19 cellular contexts compared by ENCODE assay signal in the genomic region with DNA sequence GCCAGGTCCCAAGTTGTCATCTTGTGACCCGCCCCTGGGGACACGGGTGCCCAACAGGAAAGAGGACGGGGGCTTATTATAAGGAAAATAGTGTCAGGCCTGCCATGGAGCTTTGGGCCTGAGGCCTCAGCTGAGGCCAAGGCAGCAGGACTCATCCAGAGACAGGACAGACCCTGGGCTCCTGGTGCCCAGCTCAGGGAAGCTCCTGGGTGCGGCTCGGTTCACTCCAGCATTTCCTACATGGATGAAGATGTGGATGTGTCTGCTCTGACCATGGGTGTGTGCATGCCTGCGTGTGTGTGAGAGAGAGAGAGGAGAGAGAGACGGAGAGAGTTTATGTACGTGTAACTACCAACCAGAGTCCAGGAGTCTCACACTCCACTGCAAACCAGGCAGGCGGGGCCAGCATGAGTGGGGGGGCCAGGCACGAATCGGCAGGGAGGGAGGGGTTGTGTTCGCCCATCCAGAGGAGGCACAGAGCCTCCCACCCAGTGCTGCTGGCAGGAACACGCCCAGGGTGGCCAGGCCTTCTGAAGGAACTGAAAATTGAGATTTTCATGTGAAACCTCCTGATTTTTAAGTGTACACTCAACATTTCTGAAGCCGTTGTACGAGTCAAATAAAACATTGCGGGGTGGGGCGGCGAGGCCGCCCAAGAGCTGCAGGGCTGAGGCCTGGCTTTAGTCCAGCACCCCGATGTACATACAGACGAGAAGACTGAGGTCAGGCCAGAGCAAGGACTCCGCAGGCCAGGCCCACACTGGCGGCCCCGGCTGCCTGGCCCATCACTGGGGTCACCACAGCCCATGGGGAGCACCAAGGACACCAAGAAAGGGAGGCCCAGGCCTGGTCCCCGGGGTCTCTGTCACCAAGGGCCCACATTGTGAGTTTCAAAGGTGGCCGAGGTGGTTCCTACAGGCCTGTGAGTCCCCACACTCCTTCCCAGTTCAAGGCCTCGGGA.
DNase-seq lines count a peak whose midpoint lies in the region; ATAC-seq and TF ChIP-seq lines count a peak whose summit lies in the region.
"Had no signal": no experiment of that assay in that cellular context is flagged by ENCODE, and none has a peak within 500 bp of the region (broad histone marks: within the 10 kb centered on the region; RNA-seq: fewer than 3 reads in every experiment).

No MANE protein-coding gene starts in this region.

- no peaks in the 10 kb centered on the region for H3K9me3 ChIP-seq in upper lobe of left lung
- H3K9me3 ChIP-seq in MM.1S (replicated peaks; ENCODE audit: insufficient read depth, low read length), result no peaks in the 10 kb centered on the region

- H3K27me3 Mint-ChIP-seq in endothelial cell (ENCODE audit: unreplicated experiment) (peaks cover 10% of the 10 kb centered on the region), neural crest cell (ENCODE audit: low read depth) (no peaks in the 10 kb centered on the region)
- H3K27me3 Mint-ChIP-seq: CD4-positive, alpha-beta T cell had no signal

- no peak overlapping the region for H3K9ac ChIP-seq in MM.1S (ENCODE audit: low read length)

- in situ Hi-C loops in brain microvascular endothelial cell (cut with HindIII; ENCODE audit: low pct_ligation_motif_present, low sequenced_read_pairs), result no loop called here

- H3K4me1 ChIP-seq in upper lobe of left lung (peaks cover 0 to 8% (median 2%) of the 10 kb centered on the region in 4 donors), MM.1S (ENCODE audit: low read length) (no peaks in the 10 kb centered on the region)

- H3K4me1 Mint-ChIP-seq in endothelial cell (ENCODE audit: unreplicated experiment) (no peaks in the 10 kb centered on the region), neural crest cell (peaks cover 17% of the 10 kb centered on the region)
- H3K4me1 Mint-ChIP-seq: activated CD4-positive, alpha-beta memory T cell treated with anti-CD3 and anti-CD28 coated beads, Interleukin-2, amount 10 ng/mL, durations not matched to agents 7 days and 5 days; activated T-helper 17 cell treated with anti-CD3 and anti-CD28 coated beads, Interleukin-2, amount 50 U/mL, for 72 hours; stimulated activated effector memory CD8-positive, alpha-beta T cell treated with anti-CD3 and anti-CD28 coated beads, Interleukin-12 subunit alpha, Interleukin-12 subunit beta, amount 100 ng/mL, for 72 hours had no signal

- H3K36me3 Mint-ChIP-seq in endothelial cell (ENCODE audit: low read depth, unreplicated experiment) (peaks cover 5% of the 10 kb centered on the region), neural crest cell (ENCODE audit: low read depth) (no peaks in the 10 kb centered on the region)
- H3K36me3 Mint-ChIP-seq: stimulated activated effector memory CD8-positive, alpha-beta T cell treated with anti-CD3 and anti-CD28 coated beads, Interleukin-12 subunit alpha, Interleukin-12 subunit beta, amount 100 ng/mL, for 72 hours had no signal

- H3K27ac Mint-ChIP-seq in endothelial cell (ENCODE audit: unreplicated experiment) (no peak overlapping the region), neural crest cell (ENCODE audit: unreplicated experiment) (peak overlapping the region; percentile 93)
- H3K27ac Mint-ChIP-seq: activated CD4-positive, alpha-beta memory T cell treated with anti-CD3 and anti-CD28 coated beads, Interleukin-2, amount 10 ng/mL, durations not matched to agents 7 days and 5 days; activated T-helper 17 cell treated with anti-CD3 and anti-CD28 coated beads, Interleukin-2, amount 50 U/mL, for 72 hours; CD4-positive, alpha-beta T cell; HFFc6; stimulated activated effector memory CD8-positive, alpha-beta T cell treated with anti-CD3 and anti-CD28 coated beads, Interleukin-12 subunit alpha, Interleukin-12 subunit beta, amount 100 ng/mL, for 72 hours had no signal

- no peaks in the 10 kb centered on the region for H3K27me3 ChIP-seq in upper lobe of left lung
- H3K27me3 ChIP-seq in MM.1S (replicated peaks; ENCODE audit: insufficient read depth, low read length), result peaks cover 8% of the 10 kb centered on the region
- H3K27me3 ChIP-seq in brain microvascular endothelial cell (replicated peaks), result no peaks in the 10 kb centered on the region

- H3K79me2 ChIP-seq in MM.1S (ENCODE audit: low read length), result no peaks in the 10 kb centered on the region

- no peak overlapping the region for H3K4me2 ChIP-seq in MM.1S (ENCODE audit: low read depth, low read length)

- ATAC-seq in upper lobe of left lung (ENCODE audit: low FRiP score in 2 of 2) (peak in 1 of 2 donors; percentile 3), GM19023 (IDR thresholded peaks at IDR 0.05; ENCODE audit: unreplicated experiment) (no peak)
- ATAC-seq: activated T-helper 17 cell treated with anti-CD3 and anti-CD28 coated beads, Interleukin-2, amount 50 U/mL, for 72 hours; stimulated activated effector memory CD8-positive, alpha-beta T cell treated with anti-CD3 and anti-CD28 coated beads, Interleukin-12 subunit alpha, Interleukin-12 subunit beta, amount 100 ng/mL, for 72 hours had no signal

- TF ChIP-seq POLR2A in upper lobe of left lung (IDR thresholded peaks at IDR 0.05), result no peak

- H3K4me3 ChIP-seq in upper lobe of left lung (no peak overlapping the region), MM.1S (ENCODE audit: low read length) (no peak overlapping the region), brain microvascular endothelial cell (ENCODE audit: low read depth, low read length) (no peak overlapping the region)

- DNase-seq in activated effector memory CD4-positive, alpha-beta T cell treated with anti-CD3 and anti-CD28 coated beads, Interleukin-2, amount 50 U/mL, for 16 hours, result peak; percentile 48
- no peak for DNase-seq in activated effector memory CD4-positive, alpha-beta T cell treated with Interleukin-2 at 50 U/mL for 16 hours
- DNase-seq in endothelial cell (ENCODE audit: low spot score) (no peak), neural crest cell (ENCODE audit: low read depth, low spot score) (no peak), upper lobe of left lung (peak; percentile 20 to 78), MM.1S (no peak), brain microvascular endothelial cell (no peak)
- DNase-seq: activated CD4-positive, alpha-beta memory T cell treated with anti-CD3 and anti-CD28 coated beads, Interleukin-2, amount 10 ng/mL, durations not matched to agents 7 days and 5 days; cortex of kidney; HFFc6; MV-4-11; NCI-H2029; NCI-H69; nucleus accumbens; trophoblast cell had no signal

- TF ChIP-seq EP300 in upper lobe of left lung (IDR thresholded peaks at IDR 0.05), result no peak

- H2AFZ ChIP-seq in MM.1S (ENCODE audit: low read length), result no peak overlapping the region

- no peaks in the 10 kb centered on the region for H3K9me2 ChIP-seq in MM.1S (replicated peaks; ENCODE audit: insufficient read depth, low read length)

- H3K4me3 Mint-ChIP-seq in endothelial cell (ENCODE audit: unreplicated experiment), result peak overlapping the region; percentile 62
- H3K4me3 Mint-ChIP-seq in neural crest cell, result no peak overlapping the region
- H3K4me3 Mint-ChIP-seq: activated CD4-positive, alpha-beta memory T cell treated with anti-CD3 and anti-CD28 coated beads, Interleukin-2, amount 10 ng/mL, durations not matched to agents 7 days and 5 days; activated T-helper 17 cell treated with anti-CD3 and anti-CD28 coated beads, Interleukin-2, amount 50 U/mL, for 72 hours; CD4-positive, alpha-beta T cell; HFFc6; stimulated activated effector memory CD8-positive, alpha-beta T cell treated with anti-CD3 and anti-CD28 coated beads, Interleukin-12 subunit alpha, Interleukin-12 subunit beta, amount 100 ng/mL, for 72 hours had no signal

- no peaks in the 10 kb centered on the region for H4K20me1 ChIP-seq in MM.1S (ENCODE audit: insufficient read depth, low read length)

- no peak for TF ChIP-seq CTCF in endothelial cell (IDR thresholded peaks at IDR 0.05; ENCODE audit: unreplicated experiment)
- no peak for TF ChIP-seq CTCF in neural crest cell (conservative IDR thresholded peaks at IDR 0.05)
- no peak for TF ChIP-seq CTCF in upper lobe of left lung (IDR thresholded peaks at IDR 0.05)
- TF ChIP-seq CTCF in MM.1S (IDR thresholded peaks at IDR 0.05; ENCODE audit: low read length), result no peak
- TF ChIP-seq CTCF in brain microvascular endothelial cell (IDR thresholded peaks at IDR 0.05; ENCODE audit: low read depth, low read length, missing control alignments), result no peak

- H3K36me3 ChIP-seq in upper lobe of left lung (no peaks in the 10 kb centered on the region), MM.1S (replicated peaks; ENCODE audit: insufficient read depth, low read length) (no peaks in the 10 kb centered on the region), brain microvascular endothelial cell (replicated peaks) (no peaks in the 10 kb centered on the region)

- no peaks in the 10 kb centered on the region for H3K9me3 Mint-ChIP-seq in endothelial cell (ENCODE audit: unreplicated experiment)
- H3K9me3 Mint-ChIP-seq in neural crest cell, result no peaks in the 10 kb centered on the region
- H3K9me3 Mint-ChIP-seq: activated CD4-positive, alpha-beta memory T cell treated with anti-CD3 and anti-CD28 coated beads, Interleukin-2, amount 10 ng/mL, durations not matched to agents 7 days and 5 days; CD4-positive, alpha-beta T cell; HFFc6; stimulated activated effector memory CD8-positive, alpha-beta T cell treated with anti-CD3 and anti-CD28 coated beads, Interleukin-12 subunit alpha, Interleukin-12 subunit beta, amount 100 ng/mL, for 72 hours had no signal

- 71 to 73% methylated on average over 19 to 27 of the region's 27 CpGs for WGBS in upper lobe of left lung, 2 donors

- H3K27ac ChIP-seq in upper lobe of left lung, result peak overlapping the region in 1 of 4 donors; percentile 7
- H3K27ac ChIP-seq in MM.1S (ENCODE audit: low read length), result no peak overlapping the region
- H3K27ac ChIP-seq in brain microvascular endothelial cell, result no peak overlapping the region

- H3F3A ChIP-seq in MM.1S (ENCODE audit: insufficient read depth, low read length), result no peaks in the 10 kb centered on the region

Comparison
In these comparisons a context has a peak if more than half of its experiments do, and no peak if none do; other contexts are left out.
1. DNase-seq: peak in activated effector memory CD4-positive, alpha-beta T cell treated with anti-CD3 and anti-CD28 coated beads, Interleukin-2, amount 50 U/mL, for 16 hours (single experiment) and upper lobe of left lung (2 of 2); none in activated effector memory CD4-positive, alpha-beta T cell treated with Interleukin-2 at 50 U/mL for 16 hours (single experiment), endothelial cell (single experiment), neural crest cell (single experiment), MM.1S (single experiment) and brain microvascular endothelial cell (single experiment).